Comparison of ENCODE assay signal across 25 cellular contexts in the genomic region with DNA sequence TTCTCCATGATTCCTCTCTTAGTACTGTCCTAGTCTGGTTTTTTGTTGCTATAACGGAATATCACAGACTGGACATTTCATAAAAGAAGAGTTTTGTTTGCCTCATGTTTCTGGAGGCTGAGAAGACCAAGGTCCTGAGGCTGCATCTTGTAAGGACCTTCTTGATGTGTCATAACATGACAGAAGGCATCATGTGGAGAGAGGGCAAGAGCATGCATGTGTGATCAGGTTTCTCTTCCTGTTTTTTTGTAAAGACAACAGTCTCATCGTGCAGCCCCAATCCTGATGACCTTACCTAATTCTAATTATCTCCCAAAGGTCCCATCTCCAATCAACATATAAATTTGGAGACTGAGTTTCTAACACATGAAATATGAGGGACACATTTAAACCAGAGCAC.
"Had no signal": no experiment of that assay in that cellular context is flagged by ENCODE, and none has a peak within 500 bp of the region (broad histone marks: within the 10 kb centered on the region; RNA-seq: fewer than 3 reads in every experiment).

No MANE protein-coding gene starts in this region.

- DNase-seq: activated CD4-positive, alpha-beta memory T cell treated with anti-CD3 and anti-CD28 coated beads for 36 hours; activated CD4-positive, alpha-beta T cell treated with anti-CD3 and anti-CD28 coated beads for 48 hours; activated effector memory CD4-positive, alpha-beta T cell treated with Interleukin-2 at 50 U/mL for 16 hours; activated naive CD4-positive, alpha-beta T cell treated with anti-CD3 and anti-CD28 coated beads for 36 hours; activated naive CD8-positive, alpha-beta T cell treated with anti-CD3 and anti-CD28 coated beads, Interleukin-2, amount 10 ng/mL, durations not matched to agents 7 days and 5 days; activated T-cell treated with anti-CD3 and anti-CD28 coated beads, Interleukin-2, amount 50 U/mL, for 72 hours; amygdala; cerebellar nuclear complex; cortex of kidney; foreskin fibroblast; heart right ventricle; islet precursor cell; left cardiac atrium; pancreas; psoas muscle; stimulated activated CD4-positive, alpha-beta T cell treated with anti-CD3 and anti-CD28 coated beads, Interleukin-1b, Interleukin-23, amount 100 ng/mL, for 48 hours; testis; trophoblast cell; uterus had no signal

- H3K36me3 ChIP-seq: heart right ventricle, neutrophil, pancreas, right atrium auricular region, uterus had no signal

- H3K9me3 Mint-ChIP-seq: activated naive CD4-positive, alpha-beta T cell treated with anti-CD3 and anti-CD28 coated beads for 36 hours; activated naive CD8-positive, alpha-beta T cell treated with anti-CD3 and anti-CD28 coated beads, Interleukin-2, amount 10 ng/mL, durations not matched to agents 7 days and 5 days; nephron had no signal

- H3K4me3 Mint-ChIP-seq: activated CD4-positive, alpha-beta memory T cell treated with anti-CD3 and anti-CD28 coated beads for 36 hours; activated naive CD4-positive, alpha-beta T cell treated with anti-CD3 and anti-CD28 coated beads for 36 hours; activated naive CD8-positive, alpha-beta T cell treated with anti-CD3 and anti-CD28 coated beads, Interleukin-2, amount 10 ng/mL, durations not matched to agents 7 days and 5 days; activated T-cell treated with anti-CD3 and anti-CD28 coated beads, Interleukin-2, amount 50 U/mL, for 72 hours; memory B cell; nephron; stimulated activated effector memory CD8-positive, alpha-beta T cell treated with anti-CD3 and anti-CD28 coated beads, Interleukin-12 subunit alpha, Interleukin-12 subunit beta, amount 100 ng/mL, for 72 hours had no signal

- ATAC-seq: activated T-cell treated with anti-CD3 and anti-CD28 coated beads, Interleukin-2, amount 50 U/mL, for 72 hours; left cardiac atrium; psoas muscle; stimulated activated effector memory CD8-positive, alpha-beta T cell treated with anti-CD3 and anti-CD28 coated beads, Interleukin-12 subunit alpha, Interleukin-12 subunit beta, amount 100 ng/mL, for 72 hours had no signal

- H3K27ac Mint-ChIP-seq: activated CD4-positive, alpha-beta memory T cell treated with anti-CD3 and anti-CD28 coated beads for 36 hours; activated naive CD4-positive, alpha-beta T cell treated with anti-CD3 and anti-CD28 coated beads for 36 hours; activated naive CD8-positive, alpha-beta T cell treated with anti-CD3 and anti-CD28 coated beads, Interleukin-2, amount 10 ng/mL, durations not matched to agents 7 days and 5 days; activated T-cell treated with anti-CD3 and anti-CD28 coated beads, Interleukin-2, amount 50 U/mL, for 72 hours; memory B cell; nephron; stimulated activated effector memory CD8-positive, alpha-beta T cell treated with anti-CD3 and anti-CD28 coated beads, Interleukin-12 subunit alpha, Interleukin-12 subunit beta, amount 100 ng/mL, for 72 hours had no signal

- H3K27me3 ChIP-seq: pancreas, right atrium auricular region, testis, uterus had no signal

- H3K4me1 Mint-ChIP-seq: activated naive CD8-positive, alpha-beta T cell treated with anti-CD3 and anti-CD28 coated beads, Interleukin-2, amount 10 ng/mL, durations not matched to agents 7 days and 5 days; memory B cell; stimulated activated effector memory CD8-positive, alpha-beta T cell treated with anti-CD3 and anti-CD28 coated beads, Interleukin-12 subunit alpha, Interleukin-12 subunit beta, amount 100 ng/mL, for 72 hours had no signal

- H3K4me1 ChIP-seq: pancreas, psoas muscle, right atrium auricular region, testis, uterus had no signal

- H3K9me3 ChIP-seq: heart right ventricle, neutrophil, pancreas, psoas muscle, right atrium auricular region, testis, uterus had no signal

- H3K4me3 ChIP-seq: heart right ventricle, pancreas, psoas muscle, right atrium auricular region, skin epidermis, testis, uterus had no signal

- H3K27ac ChIP-seq: heart right ventricle, neutrophil, pancreas, psoas muscle, right atrium auricular region, skin epidermis, testis, uterus had no signal

- H3K36me3 Mint-ChIP-seq: activated CD4-positive, alpha-beta memory T cell treated with anti-CD3 and anti-CD28 coated beads for 36 hours; activated naive CD8-positive, alpha-beta T cell treated with anti-CD3 and anti-CD28 coated beads, Interleukin-2, amount 10 ng/mL, durations not matched to agents 7 days and 5 days; memory B cell; stimulated activated effector memory CD8-positive, alpha-beta T cell treated with anti-CD3 and anti-CD28 coated beads, Interleukin-12 subunit alpha, Interleukin-12 subunit beta, amount 100 ng/mL, for 72 hours had no signal

- H3K27me3 Mint-ChIP-seq: activated naive CD8-positive, alpha-beta T cell treated with anti-CD3 and anti-CD28 coated beads, Interleukin-2, amount 10 ng/mL, durations not matched to agents 7 days and 5 days had no signal
